In the genomic region with DNA sequence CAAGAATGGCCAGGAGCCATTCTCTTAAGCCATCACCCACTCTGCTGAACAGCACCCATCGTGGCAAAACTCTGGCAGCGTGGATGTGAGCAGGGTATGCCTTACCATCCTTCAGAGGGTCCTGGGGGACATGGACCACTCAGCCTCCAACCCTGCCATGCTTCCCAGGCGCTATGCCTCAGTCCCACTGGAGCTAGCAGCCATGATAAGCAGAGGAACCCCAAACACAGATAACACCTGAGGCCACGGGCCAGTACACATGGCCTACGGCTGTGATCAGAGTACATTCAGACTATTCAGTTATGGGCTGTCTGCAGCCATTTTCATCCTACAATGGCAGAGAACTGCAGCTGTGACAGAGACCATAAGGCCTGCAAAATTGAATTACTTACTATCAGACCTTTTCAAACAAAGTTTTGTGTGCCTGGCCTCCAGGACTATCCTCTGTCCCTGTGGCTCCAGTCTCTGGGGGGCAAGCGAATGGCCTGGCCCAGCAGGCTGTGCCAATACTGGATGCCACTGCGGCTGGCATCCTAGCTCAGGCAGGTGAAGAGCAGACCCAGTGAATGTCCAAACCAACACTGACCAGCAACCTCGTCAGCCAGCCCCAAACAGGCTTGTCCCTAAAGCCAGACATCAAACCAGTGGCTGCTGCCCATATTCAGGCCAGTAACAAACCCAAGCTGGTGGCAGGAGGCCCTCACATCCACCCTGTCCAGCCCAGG, we compare ENCODE assay signal across 25 cellular contexts. TPM values are rescaled to one million over a fixed set of nuclear protein-coding genes. Genes with fewer than 3 reads are reported as not detected.
DNase-seq lines count a peak whose midpoint lies in the region; ATAC-seq, FAIRE-seq and TF ChIP-seq lines count a peak whose summit lies in the region.
"Had no signal": no experiment of that assay in that cellular context is flagged by ENCODE, and none has a peak within 500 bp of the region (broad histone marks: within the 10 kb centered on the region; RNA-seq: fewer than 3 reads in every experiment).

No MANE protein-coding gene starts in this region.

- intact Hi-C loops in Right ventricle myocardium inferior (cut with DNase I) (loop anchor here (5.0 kb wide), 1 partner anchor 277 kb away; no protein-coding TSS in a partner anchor), heart right ventricle (cut with DNase I) (no loop called here), HepG2 (cut with micrococcal nuclease; ENCODE audit: unreplicated experiment) (loop anchor here (10.0 kb wide), 1 partner anchor 65 kb away; no protein-coding TSS in a partner anchor), posterior vena cava (cut with DNase I) (no loop called here), esophagus squamous epithelium (cut with DNase I) (no loop called here)

- H3K4me2 ChIP-seq in HepG2 (ENCODE audit: low read depth, low read length): no peak overlapping the region
- H3K4me2 ChIP-seq in hepatocyte: no peak overlapping the region

- no peak for FAIRE-seq in HepG2 (lab: Jason Lieb, UNC)
- FAIRE-seq: G401.6 had no signal

- TF ChIP-seq EP300 in HepG2 (IDR thresholded peaks at IDR 0.05; ENCODE audit: low read depth in 2 of 2, low read length in 2 of 2) (no peak), HepG2 (CRISPR knock-in tag; IDR thresholded peaks at IDR 0.05; ENCODE audit: borderline replicate concordance) (no peak)

- H3K36me3 ChIP-seq in heart right ventricle (no peaks in the 10 kb centered on the region), HepG2 (replicated peaks in 1 of 2; ENCODE audit: control insufficient read depth in 1 of 2, insufficient read depth in 2 of 2, low read length in 2 of 2) (peaks cover 0 to under 1% of the 10 kb centered on the region in 2 experiments; a peak in 2 of 5 replicates), esophagus squamous epithelium (no peaks in the 10 kb centered on the region), hepatocyte (replicated peaks; ENCODE audit: insufficient read depth, low read depth) (no peaks in the 10 kb centered on the region)
- H3K36me3 ChIP-seq: HAP-1 had no signal

- in situ Hi-C loops in HepG2 (cut with HindIII; ENCODE audit: extremely low pct_ligation_motif_present, low pct_unique_long_range_greater_than_20kb): loop anchor here (5.0 kb wide), 1 partner anchor 37 kb away; no protein-coding TSS in a partner anchor

- TF ChIP-seq RAD21 in HepG2 (CRISPR knock-in tag; IDR thresholded peaks at IDR 0.05): no peak

- no peak overlapping the region for H3K4me3 ChIP-seq in heart right ventricle
- H3K4me3 ChIP-seq in HepG2 (replicated peaks in 1 of 3; ENCODE audit: insufficient read depth in 1 of 3, low read depth in 2 of 3, low read length in 3 of 3): no peak overlapping the region
- H3K4me3 ChIP-seq in esophagus squamous epithelium: no peak overlapping the region
- no peak overlapping the region for H3K4me3 ChIP-seq in hepatocyte
- H3K4me3 ChIP-seq: GM23248, HAP-1 had no signal

- H4K20me1 ChIP-seq in HepG2 (ENCODE audit: insufficient read depth, low read length): no peaks in the 10 kb centered on the region
- no peaks in the 10 kb centered on the region for H4K20me1 ChIP-seq in hepatocyte (ENCODE audit: insufficient read depth, poor library complexity, severe bottlenecking)

- WGBS in heart right ventricle, 2 donors: 92 to 96% methylated on average over 8 of the region's 8 CpGs
- 100% methylated on average over 2 of the region's 8 CpGs for WGBS in HepG2 (ENCODE audit: low lambda C conversion rate)
- 90 to 100% methylated on average over 3 to 4 of the region's 8 CpGs for WGBS in esophagus squamous epithelium, 2 donors
- WGBS in hepatocyte (ENCODE audit: low lambda C conversion rate, missing lambda C conversion rate): 93% methylated on average over 8 of the region's 8 CpGs

- H3K27me3 ChIP-seq in heart right ventricle (no peaks in the 10 kb centered on the region), HepG2 (ENCODE audit: control insufficient read depth in 1 of 2, insufficient read depth in 2 of 2, low read length in 2 of 2) (no peaks in the 10 kb centered on the region), esophagus squamous epithelium (peaks cover 0 to 2% (median 0%) of the 10 kb centered on the region in 4 donors), hepatocyte (no peaks in the 10 kb centered on the region)

- H3K4me1 ChIP-seq in heart right ventricle: peaks cover 0 to 30% (median 11%) of the 10 kb centered on the region in 9 donors
- peaks cover 46% of the 10 kb centered on the region for H3K4me1 ChIP-seq in HepG2 (ENCODE audit: insufficient read depth, low read length)
- H3K4me1 ChIP-seq in esophagus squamous epithelium: peaks cover 0 to 14% (median 0%) of the 10 kb centered on the region in 3 donors
- no peaks in the 10 kb centered on the region for H3K4me1 ChIP-seq in hepatocyte (ENCODE audit: insufficient read depth)
- H3K4me1 ChIP-seq: HAP-1 had no signal

- POLR2A ChIA-PET in HepG2 (lab: Yijun Ruan, JAX): interaction anchor here (0.7 kb wide), 1 partner anchor 47 kb away, joined by 6 read pairs; no protein-coding TSS in a partner anchor

- H3K27ac ChIP-seq in heart right ventricle: no peak overlapping the region
- peak overlapping the region; percentile 38 for H3K27ac ChIP-seq in HepG2 (ENCODE audit: extremely low read length, insufficient read depth, low read length)
- H3K27ac ChIP-seq in esophagus squamous epithelium: no peak overlapping the region
- no peak overlapping the region for H3K27ac ChIP-seq in hepatocyte
- H3K27ac ChIP-seq: 22Rv1, GM23248 had no signal

- DNase-seq in Right ventricle myocardium inferior (ENCODE audit: missing footprints) (peak; percentile 56), heart right ventricle (no peak), HepG2 (ENCODE audit: low spot score) (no peak), posterior vena cava (ENCODE audit: low spot score) (peak; percentile 44), esophagus squamous epithelium (lab: John Stamatoyannopoulos, UW) (no peak), hepatocyte (ENCODE audit: low spot score) (no peak)
- DNase-seq: AML-193; CD4-positive, CD25-positive, alpha-beta regulatory T cell; COR-L47; DMS 273 treated with DMSO at 0.1 percent for 48 hours; DND-41; GM23248; KG1; NCI-H1417; NCI-H187; NCI-H2227 treated with DMSO at 0.1 percent for 48 hours; NCI-H510A treated with DMSO at 0.1 percent for 48 hours; NCI-H774; OCI-M1; SHP77 treated with DMSO at 0.1 percent for 48 hours had no signal

- TF ChIP-seq CTCF in heart right ventricle (IDR thresholded peaks at IDR 0.05): no peak
- TF ChIP-seq CTCF in HepG2 (CRISPR knock-in tag; IDR thresholded peaks at IDR 0.05): no peak
- no peak for TF ChIP-seq CTCF in esophagus squamous epithelium (IDR thresholded peaks at IDR 0.05)
- no peak for TF ChIP-seq CTCF in hepatocyte (IDR thresholded peaks at IDR 0.05; ENCODE audit: poor library complexity)

- H3K9ac ChIP-seq in HepG2 (ENCODE audit: insufficient read depth, low read depth, low read length): peak overlapping the region; percentile 3; the same call in 1 of the 2 replicates
- H3K9ac ChIP-seq: GM23248 had no signal

- no TSS peak for BruUV-seq in HepG2 (replicated peaks; lab: Mats Ljungman, UMichigan)

- CTCF ChIA-PET in HepG2 (lab: Yijun Ruan, JAX; ENCODE audit: low intra/inter-chr PET ratio, low total read pairs): interaction anchor here (1.2 kb wide), 1 partner anchor 39 kb away, joined by 3 read pairs; no protein-coding TSS in a partner anchor

- H3K9me3 ChIP-seq in heart right ventricle (peaks cover 0 to 2% (median 0%) of the 10 kb centered on the region in 11 donors), HepG2 (ENCODE audit: low read length) (peaks cover under 1% of the 10 kb centered on the region; the same call in 1 of the 2 replicates), esophagus squamous epithelium (no peaks in the 10 kb centered on the region), hepatocyte (ENCODE audit: low read depth) (no peaks in the 10 kb centered on the region)
- H3K9me3 ChIP-seq: HAP-1 had no signal

- H2AFZ ChIP-seq in HepG2 (ENCODE audit: low read length): no peak overlapping the region
- H2AFZ ChIP-seq in hepatocyte: no peak overlapping the region
- H2AFZ ChIP-seq: GM23248 had no signal

- H3K79me2 ChIP-seq in HepG2 (ENCODE audit: insufficient read depth, low read length) (peaks cover 7% of the 10 kb centered on the region), hepatocyte (no peaks in the 10 kb centered on the region)

- no peak for TF ChIP-seq POLR2A in HepG2 (IDR thresholded peaks at IDR 0.05; ENCODE audit: insufficient read depth in 1 of 2, low read depth in 2 of 2, low read length in 2 of 2)
- no peak for TF ChIP-seq POLR2A in esophagus squamous epithelium (IDR thresholded peaks at IDR 0.05)

- no peaks in the 10 kb centered on the region for H3K9me2 ChIP-seq in hepatocyte (replicated peaks; ENCODE audit: insufficient read depth)

- no peak for ATAC-seq in Right ventricle myocardium inferior
- no peak for ATAC-seq in heart right ventricle
- ATAC-seq in SK-N-SH treated with all-trans-retinoic acid at 6 μM for 48 hours: peak; percentile 10; the same call in 1 of the 3 replicates
- ATAC-seq in HepG2: no peak
- no peak for ATAC-seq in HG03139 (IDR thresholded peaks at IDR 0.05; ENCODE audit: unreplicated experiment)

RNA-seq across cellular contexts. Expression of gene ARVCF, which starts 6.9 kb away (rescaled TPM):
- total RNA-seq in Right ventricle myocardium inferior (30.5 TPM), heart right ventricle (10 to 100 TPM; 22.2 to 53.5 (median 32.1) TPM), HepG2 (2016; rRNA removed; fragmentation: Illumina TruSeq; extraction: Trizol) (10.4 and 17.7 TPM in 2 replicates), posterior vena cava (10 to 100 TPM; 20.1 to 21.3 TPM), esophagus squamous epithelium (10 to 100 TPM in 1 of 4 donors, 1 to 10 TPM in 3; 3.1 to 10.9 (median 7.1) TPM), hepatocyte (21.6 and 32.5 TPM in 2 replicates)
- polyA plus RNA-seq in heart right ventricle (10 to 100 TPM; 26.8 to 58.9 TPM), HepG2 (2011; rRNA removed) (16.4 and 23.8 TPM in 2 replicates), hepatocyte (23.8 and 25.8 TPM in 2 replicates)
- total RNA-seq in HepG2 (2016; cell fraction: cytosol; rRNA removed; fragmentation: Illumina TruSeq; extraction: Trizol; ENCODE audit: low read depth): 3.9 and 4.0 TPM in 2 replicates
- 8.1 and 18.0 TPM in 2 replicates for total RNA-seq in HepG2 (2016; cell fraction: insoluble cytoplasmic fraction; rRNA removed; fragmentation: Illumina TruSeq; extraction: Trizol)
- 3.8 and 4.0 TPM in 2 replicates for total RNA-seq in HepG2 (2016; cell fraction: membrane; rRNA removed; fragmentation: Illumina TruSeq; extraction: Trizol)
- 20.2 and 20.4 TPM in 2 replicates for total RNA-seq in HepG2 (2016; cell fraction: nucleus; rRNA removed; fragmentation: Illumina TruSeq; extraction: Trizol)
- polyA plus RNA-seq in HepG2 (2011; cell fraction: cytosol; rRNA removed): 8.4 and 13.1 TPM in 2 replicates
- 152 and 182 TPM in 2 replicates for polyA plus RNA-seq in HepG2 (2011; cell fraction: nucleus; rRNA removed)
- polyA plus RNA-seq in HepG2 (2012): 11.1 and 12.4 TPM in 2 replicates
- polyA plus RNA-seq in HepG2 (2016; cell fraction: cytosol; fragmentation: Illumina TruSeq; extraction: Trizol; ENCODE audit: low read depth): 0.99 and 1.4 TPM in 2 replicates
- 8.5 and 10.9 TPM in 2 replicates for polyA plus RNA-seq in HepG2 (2016; cell fraction: insoluble cytoplasmic fraction; fragmentation: Illumina TruSeq; extraction: Trizol; ENCODE audit: low read depth)
- polyA plus RNA-seq in HepG2 (2016; cell fraction: membrane; fragmentation: Illumina TruSeq; extraction: Trizol; ENCODE audit: low read depth): 2.0 and 2.3 TPM in 2 replicates
- 42.2 and 48.6 TPM in 2 replicates for polyA plus RNA-seq in HepG2 (2016; cell fraction: nucleus; fragmentation: Illumina TruSeq; extraction: Trizol; ENCODE audit: insufficient read depth, low read depth)
- 1.2 and 26.6 TPM in 2 replicates for polyA minus RNA-seq in HepG2 (2011; rRNA and poly(A)+ RNA removed; ENCODE audit: low replicate concordance)
- 9.2 and 12.0 TPM in 2 replicates for polyA minus RNA-seq in HepG2 (2011; cell fraction: cytosol; rRNA and poly(A)+ RNA removed)
- 28.6 and 29.7 TPM in 2 replicates for polyA minus RNA-seq in HepG2 (2011; cell fraction: nucleus; rRNA and poly(A)+ RNA removed)

RNA-seq across cellular contexts. Expression of gene TANGO2, which starts 11.2 kb away (rescaled TPM):
- 54.6 TPM for total RNA-seq in Right ventricle myocardium inferior
- total RNA-seq in heart right ventricle: 100 to 1,000 TPM in 3 of 10 donors, 10 to 100 TPM in 7; 51.6 to 139 (median 94.2) TPM
- polyA plus RNA-seq in heart right ventricle: 10 to 100 TPM; 34.1 to 65.8 TPM
- 12.1 and 12.9 TPM in 2 replicates for total RNA-seq in HepG2 (2016; rRNA removed; fragmentation: Illumina TruSeq; extraction: Trizol)
- total RNA-seq in HepG2 (2016; cell fraction: cytosol; rRNA removed; fragmentation: Illumina TruSeq; extraction: Trizol; ENCODE audit: low read depth): 7.0 and 7.5 TPM in 2 replicates
- total RNA-seq in HepG2 (2016; cell fraction: insoluble cytoplasmic fraction; rRNA removed; fragmentation: Illumina TruSeq; extraction: Trizol): 11.8 and 12.2 TPM in 2 replicates
- total RNA-seq in HepG2 (2016; cell fraction: membrane; rRNA removed; fragmentation: Illumina TruSeq; extraction: Trizol): 17.5 and 20.9 TPM in 2 replicates
- 7.2 and 10.6 TPM in 2 replicates for total RNA-seq in HepG2 (2016; cell fraction: nucleus; rRNA removed; fragmentation: Illumina TruSeq; extraction: Trizol)
- polyA plus RNA-seq in HepG2 (2011; rRNA removed): 14.8 and 20.8 TPM in 2 replicates
- polyA plus RNA-seq in HepG2 (2011; cell fraction: cytosol; rRNA removed): 17.4 and 18.3 TPM in 2 replicates
- polyA plus RNA-seq in HepG2 (2011; cell fraction: nucleus; rRNA removed): 24.2 and 25.5 TPM in 2 replicates
- 5.0 and 9.6 TPM in 2 replicates for polyA plus RNA-seq in HepG2 (2012)
- 8.1 TPM in 2 replicates for polyA plus RNA-seq in HepG2 (2016; cell fraction: cytosol; fragmentation: Illumina TruSeq; extraction: Trizol; ENCODE audit: low read depth)
- polyA plus RNA-seq in HepG2 (2016; cell fraction: insoluble cytoplasmic fraction; fragmentation: Illumina TruSeq; extraction: Trizol; ENCODE audit: low read depth): 10.1 and 14.2 TPM in 2 replicates
- 14.1 and 15.1 TPM in 2 replicates for polyA plus RNA-seq in HepG2 (2016; cell fraction: membrane; fragmentation: Illumina TruSeq; extraction: Trizol; ENCODE audit: low read depth)
- polyA plus RNA-seq in HepG2 (2016; cell fraction: nucleus; fragmentation: Illumina TruSeq; extraction: Trizol; ENCODE audit: insufficient read depth, low read depth): 17.4 and 18.4 TPM in 2 replicates
- 34.8 and 39.9 TPM in 2 replicates for polyA minus RNA-seq in HepG2 (2011; rRNA and poly(A)+ RNA removed; ENCODE audit: low replicate concordance)
- 9.8 and 10.9 TPM in 2 replicates for polyA minus RNA-seq in HepG2 (2011; cell fraction: cytosol; rRNA and poly(A)+ RNA removed)
- polyA minus RNA-seq in HepG2 (2011; cell fraction: nucleus; rRNA and poly(A)+ RNA removed): 8.9 and 9.0 TPM in 2 replicates
- 10 to 100 TPM; 28.4 to 31.1 TPM for total RNA-seq in posterior vena cava
- total RNA-seq in esophagus squamous epithelium: 10 to 100 TPM; 14.0 to 28.2 (median 17.6) TPM
- total RNA-seq in hepatocyte: 21.4 and 26.2 TPM in 2 replicates
- 20.8 and 24.4 TPM in 2 replicates for polyA plus RNA-seq in hepatocyte

Comparison
In these comparisons a context has a peak if more than half of its experiments do, and no peak if none do; other contexts are left out.
1. DNase-seq: peak in Right ventricle myocardium inferior (single experiment) and posterior vena cava (single experiment); none in heart right ventricle (0 of 2), HepG2 (single experiment), esophagus squamous epithelium (single experiment) and hepatocyte (single experiment).
2. intact Hi-C loops: an anchor here in Right ventricle myocardium inferior (5.0 kb wide) and HepG2 (10.0 kb wide); none called in heart right ventricle, posterior vena cava and esophagus squamous epithelium.